Comparison of ENCODE assay signal across 1 cellular context in genomic region chr6:71619836-71620235, GRCh38.
TF ChIP-seq lines count a peak whose summit lies in the region.

No MANE protein-coding gene starts in this region.

TF ChIP-seq in GM23338, 12 proteins besides CTCF, POLR2A, EP300 and RAD21 (continued from another document):
- TF ChIP-seq, protein P1, sequence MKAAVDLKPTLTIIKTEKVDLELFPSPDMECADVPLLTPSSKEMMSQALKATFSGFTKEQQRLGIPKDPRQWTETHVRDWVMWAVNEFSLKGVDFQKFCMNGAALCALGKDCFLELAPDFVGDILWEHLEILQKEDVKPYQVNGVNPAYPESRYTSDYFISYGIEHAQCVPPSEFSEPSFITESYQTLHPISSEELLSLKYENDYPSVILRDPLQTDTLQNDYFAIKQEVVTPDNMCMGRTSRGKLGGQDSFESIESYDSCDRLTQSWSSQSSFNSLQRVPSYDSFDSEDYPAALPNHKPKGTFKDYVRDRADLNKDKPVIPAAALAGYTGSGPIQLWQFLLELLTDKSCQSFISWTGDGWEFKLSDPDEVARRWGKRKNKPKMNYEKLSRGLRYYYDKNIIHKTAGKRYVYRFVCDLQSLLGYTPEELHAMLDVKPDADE (IDR thresholded peaks at IDR 0.05), result no peak
- no peak for TF ChIP-seq ZNF331 (CRISPR knock-in tag; IDR thresholded peaks at IDR 0.05; ENCODE audit: low read depth)
TF ChIP-seq in GM23338: peak in this region for 0.
